In genomic region chr20:51828762-51829161, GRCh38 we compare ENCODE assay signal across 2 cellular contexts.
A peak's percentile ranks its signal among the peaks of the same experiment; 100 is the strongest.
TF ChIP-seq lines count a peak whose summit lies in the region.

No MANE protein-coding gene starts in this region.

TF ChIP-seq in WTC11, 78 proteins besides CTCF, POLR2A, EP300 and RAD21 (continued from another document):
- no peak for TF ChIP-seq PRRX2 (CRISPR knock-in tag; IDR thresholded peaks at IDR 0.05)

TF ChIP-seq in HepG2, 621 proteins besides CTCF, POLR2A, EP300 and RAD21:
- TF ChIP-seq SMARCE1 (IDR thresholded peaks at IDR 0.05; ENCODE audit: borderline replicate concordance) (no peak), ZNF687 (CRISPR knock-in tag; IDR thresholded peaks at IDR 0.05) (peak; percentile 34; the same call in 1 of the 2 replicates), ZNF7 (CRISPR knock-in tag; IDR thresholded peaks at IDR 0.05) (0 out of 2 replicates have a peak, but pooled peaks have one; percentile 12)
